11 cellular contexts compared by ENCODE assay signal in genomic region chrX:136307471-136307870, GRCh38. TPM values are rescaled to one million over a fixed set of nuclear protein-coding genes. Genes with fewer than 3 reads are reported as not detected.
"Had no signal": no experiment of that assay in that cellular context is flagged by ENCODE, and none has a peak within 500 bp of the region (broad histone marks: within the 10 kb centered on the region; RNA-seq: fewer than 3 reads in every experiment).

No MANE protein-coding gene starts in this region.

- H3K27ac Mint-ChIP-seq: HFFc6, IgD-negative memory B cell had no signal

- H3K9me3 ChIP-seq: HAP-1 had no signal

- H3K27ac ChIP-seq: GM23248, HL-60 had no signal

- ATAC-seq: HCT116, HepG2 had no signal

- H3K4me1 Mint-ChIP-seq: IgD-negative memory B cell had no signal

- H3K36me3 Mint-ChIP-seq: IgD-negative memory B cell had no signal

- H3K4me3 Mint-ChIP-seq: HFFc6, IgD-negative memory B cell had no signal

- H3K9me3 Mint-ChIP-seq: HFFc6, IgD-negative memory B cell had no signal

- DNase-seq: GM23248, GOT3, H7, HFFc6, KBM-7 had no signal

RNA-seq across cellular contexts. Expression of gene ADGRG4, which starts 6.7 kb away (rescaled TPM):
- total RNA-seq: GM23248, H4, H7, HepG2 had no signal

RNA-seq across cellular contexts. Expression of gene MAP7D3, which starts 56.3 kb away (rescaled TPM):
- total RNA-seq: HepG2 had no signal
